Comparison of ENCODE assay signal across 10 cellular contexts in the genomic region with DNA sequence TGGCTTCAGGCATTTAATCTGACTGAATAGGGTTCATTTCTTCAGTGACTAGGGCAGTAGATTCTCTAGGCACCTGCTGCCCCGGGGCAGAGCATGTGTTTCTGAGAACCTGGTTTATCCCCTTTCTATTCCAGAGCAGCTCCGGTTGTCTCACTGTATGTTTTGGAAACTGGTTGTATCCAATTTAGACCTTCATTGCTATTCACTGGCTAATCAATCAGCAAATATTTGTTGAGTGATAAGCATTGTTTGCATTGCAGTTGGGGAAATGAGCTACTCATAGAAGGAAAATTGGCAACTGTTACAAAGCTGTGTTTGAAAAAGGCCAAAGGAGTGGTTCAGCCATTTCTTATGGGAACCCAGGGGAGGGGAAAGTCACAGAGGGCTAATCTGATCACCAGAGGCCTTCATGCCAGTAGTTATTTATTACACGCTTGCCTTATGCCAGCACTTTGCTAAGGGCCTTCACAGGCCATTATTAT. TPM values are rescaled to one million over a fixed set of nuclear protein-coding genes. Genes with fewer than 3 reads are reported as not detected.
DNase-seq lines count a peak whose midpoint lies in the region; ATAC-seq, FAIRE-seq and TF ChIP-seq lines count a peak whose summit lies in the region.
"Had no signal": no experiment of that assay in that cellular context is flagged by ENCODE, and none has a peak within 500 bp of the region (broad histone marks: within the 10 kb centered on the region; RNA-seq: fewer than 3 reads in every experiment).

No MANE protein-coding gene starts in this region.

- no peak for TF ChIP-seq POLR2A in endothelial cell of umbilical vein (IDR thresholded peaks at IDR 0.05; ENCODE audit: low read depth, low read length)

- peak overlapping the region; percentile 89 for H3K4me3 ChIP-seq in GM23248
- H3K4me3 ChIP-seq in endothelial cell of umbilical vein (replicated peaks in 1 of 3; ENCODE audit: insufficient read depth in 1 of 3, low read depth in 1 of 3, low read length in 3 of 3) = no peak overlapping the region
- no peak overlapping the region for H3K4me3 ChIP-seq in pancreas

- H3K9me2 ChIP-seq in GM23248 (ENCODE audit: insufficient read depth) = no peaks in the 10 kb centered on the region

- H3K36me3 ChIP-seq in GM23248 (ENCODE audit: low read depth) (no peaks in the 10 kb centered on the region; the same call in 1 of the 2 replicates), endothelial cell of umbilical vein (ENCODE audit: control insufficient read depth in 2 of 2, extremely low read depth in 1 of 2, insufficient read depth in 2 of 2, low read length in 2 of 2) (no peaks in the 10 kb centered on the region), pancreas (no peaks in the 10 kb centered on the region)

- H3K27ac ChIP-seq in GM23248 (peak overlapping the region; percentile 80), endothelial cell of umbilical vein (ENCODE audit: insufficient read depth, low read depth, low read length) (no peak overlapping the region), pancreas (peak overlapping the region; percentile 77 to 94 (median 88))

- peak overlapping the region; percentile 98 for H3K4me2 ChIP-seq in GM23248 (ENCODE audit: unreplicated experiment)
- peak overlapping the region; percentile 85 for H3K4me2 ChIP-seq in endothelial cell of umbilical vein (ENCODE audit: insufficient read depth, low read length)

- H3K9ac ChIP-seq in GM23248 (peak overlapping the region; percentile 87), endothelial cell of umbilical vein (replicated peaks; ENCODE audit: extremely low read depth, insufficient read depth, low read length) (no peak overlapping the region)

- H3K9me3 ChIP-seq in GM23248 (ENCODE audit: low read depth) (no peaks in the 10 kb centered on the region), endothelial cell of umbilical vein (replicated peaks; ENCODE audit: control insufficient read depth, insufficient read depth, low read length) (no peaks in the 10 kb centered on the region), pancreas (no peaks in the 10 kb centered on the region)

- peaks cover 32% of the 10 kb centered on the region for H3F3A ChIP-seq in GM23248 (ENCODE audit: insufficient read depth)

- peaks cover 67% of the 10 kb centered on the region for H3K79me2 ChIP-seq in GM23248 (ENCODE audit: insufficient read depth)
- H3K79me2 ChIP-seq in endothelial cell of umbilical vein (ENCODE audit: control insufficient read depth, insufficient read depth, low read length) = peaks cover 72% of the 10 kb centered on the region

- DNase-seq in GM23248 (peak; percentile 27), NCI-H2196 (lab: John Stamatoyannopoulos, UW; ENCODE audit: unreplicated experiment) (peak; percentile 72), endothelial cell of umbilical vein (ENCODE audit: low read depth, low spot score) (peak; percentile 56), pancreas (peak in 5 of 6 donors; percentile 37 to 85 (median 81)), NCI-H226 (no peak), NCI-H524 treated with DMSO at 0.1 percent for 48 hours (lab: John Stamatoyannopoulos, UW) (no peak)
- DNase-seq: Kasumi-1, Right ventricle myocardium superior had no signal

- peaks cover 7% of the 10 kb centered on the region for H4K20me1 ChIP-seq in GM23248 (ENCODE audit: insufficient read depth)
- H4K20me1 ChIP-seq in endothelial cell of umbilical vein (replicated peaks; ENCODE audit: control insufficient read depth, extremely low read depth, insufficient read depth, low read length) = no peaks in the 10 kb centered on the region

- ATAC-seq in pancreas (peak; percentile 67 to 75 (median 74)), HG03280 (IDR thresholded peaks at IDR 0.05; ENCODE audit: unreplicated experiment) (no peak)

- H3K9me1 ChIP-seq in endothelial cell of umbilical vein (replicated peaks; ENCODE audit: control insufficient read depth, extremely low read depth, insufficient read depth, low read length) = no peaks in the 10 kb centered on the region

- WGBS in GM23248 (ENCODE audit: low coverage in 1 of 2, low lambda C conversion rate in 2 of 2, missing lambda C conversion rate in 2 of 2), 2 experiments = 93 to 94% methylated on average over 3 of the region's 3 CpGs
- WGBS in pancreas, 2 donors = 16 to 19% methylated on average over 3 of the region's 3 CpGs

- BruUV-seq in endothelial cell of umbilical vein (replicated peaks; lab: Mats Ljungman, UMichigan) = no TSS peak

- intact Hi-C loops in endothelial cell of umbilical vein (cut with micrococcal nuclease) (no loop called here), pancreas (cut with DNase I) (no loop called here)

- H3K4me1 ChIP-seq in GM23248 (ENCODE audit: insufficient read depth) (peaks cover 31% of the 10 kb centered on the region), endothelial cell of umbilical vein (ENCODE audit: control insufficient read depth, extremely low read depth, insufficient read depth, low read length) (peaks cover 38% of the 10 kb centered on the region), pancreas (peaks cover 19 to 51% (median 44%) of the 10 kb centered on the region in 3 donors)

- no peak overlapping the region for H2AFZ ChIP-seq in GM23248
- H2AFZ ChIP-seq in endothelial cell of umbilical vein (ENCODE audit: low read depth, low read length) = no peak overlapping the region

- TF ChIP-seq CTCF in endothelial cell of umbilical vein (IDR thresholded peaks at IDR 0.05; ENCODE audit: extremely low read depth in 1 of 2, insufficient read depth in 1 of 2, low read depth in 1 of 2, low read length in 2 of 2) (no peak), pancreas (IDR thresholded peaks at IDR 0.05) (no peak)

- CTCF ChIA-PET in endothelial cell of umbilical vein (lab: Charles Lee) = interaction anchor here (1.0 to 2.3 kb wide), 2 partner anchors 12 to 21 kb away, joined by 3 to 16 read pairs; no protein-coding TSS in a partner anchor

- in situ Hi-C loops in GM23248 (cut with MboI) = loop anchor here (25.0 kb wide), 1 partner anchor 270 kb away; a partner anchor contains a TSS

- POLR2A ChIA-PET in endothelial cell of umbilical vein (lab: Charles Lee) = interaction anchor here (1.0 kb wide), 1 partner anchor 9 kb away, joined by 5 read pairs; no protein-coding TSS in a partner anchor

- peak; percentile 33 for FAIRE-seq in endothelial cell of umbilical vein (lab: Jason Lieb, UNC)
- FAIRE-seq in pancreas (lab: Jason Lieb, UNC) = no peak
- FAIRE-seq: frontal cortex had no signal

- no peaks in the 10 kb centered on the region for H3K27me3 ChIP-seq in GM23248 (replicated peaks; ENCODE audit: insufficient read depth)
- H3K27me3 ChIP-seq in endothelial cell of umbilical vein (ENCODE audit: control insufficient read depth in 2 of 2, insufficient read depth in 2 of 2, low read length in 2 of 2) = no peaks in the 10 kb centered on the region
- H3K27me3 ChIP-seq in pancreas = no peaks in the 10 kb centered on the region

- dilution Hi-C loops in endothelial cell of umbilical vein (cut with MboI; ENCODE audit: extremely low pct_ligation_motif_present, low sequenced_read_pairs) = no loop called here

TF ChIP-seq in endothelial cell of umbilical vein, 7 proteins besides CTCF, POLR2A, EP300 and RAD21:
- TF ChIP-seq FOS (IDR thresholded peaks at IDR 0.05; ENCODE audit: borderline replicate concordance, insufficient read depth, low read length) = no peak
- no peak for TF ChIP-seq MYC (IDR thresholded peaks at IDR 0.05; ENCODE audit: low read depth, low read length)
- TF ChIP-seq GATA2 (IDR thresholded peaks at IDR 0.05; ENCODE audit: insufficient read depth, insufficient read length, low read depth, low read length) = no peak
- TF ChIP-seq POLR2AphosphoS5 (IDR thresholded peaks at IDR 0.05; ENCODE audit: insufficient read depth, low read depth, low read length) = no peak
- TF ChIP-seq JUN (IDR thresholded peaks at IDR 0.05; ENCODE audit: borderline replicate concordance, insufficient read depth, insufficient read length, low read depth) = no peak
- no peak for TF ChIP-seq EZH2 (IDR thresholded peaks at IDR 0.05; ENCODE audit: borderline replicate concordance, low read depth, low read length, severe bottlenecking)
- TF ChIP-seq, protein P1, sequence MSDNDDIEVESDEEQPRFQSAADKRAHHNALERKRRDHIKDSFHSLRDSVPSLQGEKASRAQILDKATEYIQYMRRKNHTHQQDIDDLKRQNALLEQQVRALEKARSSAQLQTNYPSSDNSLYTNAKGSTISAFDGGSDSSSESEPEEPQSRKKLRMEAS (IDR thresholded peaks at IDR 0.05; ENCODE audit: insufficient read depth, insufficient read length) = no peak

RNA-seq across cellular contexts. Expression of a gene that starts 2.9 kb away (rescaled TPM):
- 519 and 540 TPM in 2 replicates for total RNA-seq in GM23248 (2014; rRNA removed; shearing (Covaris generic))
- polyA plus RNA-seq in GM23248 (2016; fragmentation: Nextera tagmentation; extraction: Ambion mirVana) (270 and 274 TPM in 2 replicates), endothelial cell of umbilical vein (415 and 427 TPM in 2 replicates), pancreas (100 to 1,000 TPM in 1 of 2 donors, 10 to 100 TPM in 1; 85.1 to 117 TPM)
- total RNA-seq in endothelial cell of umbilical vein (256 and 257 TPM in 2 replicates), pancreas (100 to 1,000 TPM in 4 of 6 donors, 10 to 100 TPM in 2; 67.5 to 143 (median 123) TPM)
- 285 and 310 TPM in 2 replicates for polyA plus RNA-seq in endothelial cell of umbilical vein (2011; cell fraction: cytosol; rRNA removed)
- 246 TPM in 2 replicates for polyA plus RNA-seq in endothelial cell of umbilical vein (2011; cell fraction: nucleus; rRNA removed)
- 298 and 334 TPM in 2 replicates for polyA plus RNA-seq in endothelial cell of umbilical vein (2012)
- polyA minus RNA-seq in endothelial cell of umbilical vein = 188 and 193 TPM in 2 replicates
- 10.0 TPM for polyA minus RNA-seq in endothelial cell of umbilical vein (2011; cell fraction: cytosol; rRNA and poly(A)+ RNA removed)
- polyA minus RNA-seq in endothelial cell of umbilical vein (2011; cell fraction: nucleus; rRNA and poly(A)+ RNA removed) = 46.6 and 55.2 TPM in 2 replicates

Comparison
In these comparisons a context has a peak if more than half of its experiments do, and no peak if none do; other contexts are left out.
1. DNase-seq: peak in GM23248 (single experiment), NCI-H2196 (single experiment), endothelial cell of umbilical vein (single experiment) and pancreas (5 of 6); none in NCI-H226 (single experiment) and NCI-H524 treated with DMSO at 0.1 percent for 48 hours (single experiment).